Comparison of ENCODE assay signal across 10 cellular contexts in genomic region chr14:75299064-75299463, GRCh38.
A peak's percentile ranks its signal among the peaks of the same experiment; 100 is the strongest.
DNase-seq lines count a peak whose midpoint lies in the region; ATAC-seq and TF ChIP-seq lines count a peak whose summit lies in the region.
"Had no signal": no experiment of that assay in that cellular context is flagged by ENCODE, and none has a peak within 500 bp of the region (broad histone marks: within the 10 kb centered on the region; RNA-seq: fewer than 3 reads in every experiment).

No MANE protein-coding gene starts in this region.

- TF ChIP-seq CTCF in epithelial cell of esophagus (IDR thresholded peaks at IDR 0.05; ENCODE audit: insufficient read depth, low read depth, low read length, missing control alignments), result no peak

- DNase-seq in OCI-M1 (lab: John Stamatoyannopoulos, UW), result peak; percentile 59
- peak; percentile 91 for DNase-seq in epithelial cell of esophagus (ENCODE audit: low read depth)
- no peak for DNase-seq in activated naive CD4-positive, alpha-beta T cell treated with Interleukin-2 at 50 U/mL for 16 hours
- DNase-seq in RKO (ENCODE audit: low spot score), result no peak
- no peak for DNase-seq in NCI-H524 treated with DMSO at 0.1 percent for 48 hours (lab: John Stamatoyannopoulos, UW)
- DNase-seq: NK-92 treated with Interleukin-12 subunit alpha and Interleukin-12 subunit beta, amount 100 ng/mL, for 24 hours had no signal

- peaks cover 17% of the 10 kb centered on the region for H3K4me1 ChIP-seq in ACC112 (ENCODE audit: control insufficient read depth, insufficient read depth, low read length, unreplicated experiment)
- peaks cover 26 to 39% of the 10 kb centered on the region in 2 donors for H3K4me1 ChIP-seq in mucosa of rectum (ENCODE audit: control insufficient read depth in 2 of 2, insufficient read depth in 2 of 2, low read length in 2 of 2)

- H3K36me3 ChIP-seq in ACC112 (ENCODE audit: insufficient read depth, low read length) (no peaks in the 10 kb centered on the region), mucosa of rectum (ENCODE audit: control insufficient read depth in 2 of 2, insufficient read depth in 2 of 2, low read length in 2 of 2) (no peaks in the 10 kb centered on the region)

- peak overlapping the region; percentile 14; the same call in 1 of the 2 replicates for H3K27ac ChIP-seq in ACC112 (ENCODE audit: low read depth, low read length)
- H3K27ac ChIP-seq in mucosa of rectum (ENCODE audit: low read depth in 2 of 2, low read length in 2 of 2), result peak overlapping the region; percentile 46 to 76

- no peaks in the 10 kb centered on the region for H3K9me3 ChIP-seq in mucosa of rectum (ENCODE audit: control insufficient read depth in 2 of 2, low read length in 2 of 2)
- H3K9me3 ChIP-seq: mucosa of descending colon had no signal

- H3K27me3 ChIP-seq in ACC112 (ENCODE audit: insufficient read depth, low read length), result no peaks in the 10 kb centered on the region
- H3K27me3 ChIP-seq in mucosa of rectum (ENCODE audit: control insufficient read depth in 2 of 2, insufficient read depth in 2 of 2, low read length in 2 of 2), result no peaks in the 10 kb centered on the region

- no peaks in the 10 kb centered on the region for H3K79me2 ChIP-seq in ACC112 (ENCODE audit: control insufficient read depth, insufficient read depth, low read length, unreplicated experiment)

- H3K9ac ChIP-seq in mucosa of rectum (ENCODE audit: low read depth in 1 of 2, low read length in 2 of 2), result peak overlapping the region in 1 of 2 donors; percentile 12

- no peak for ATAC-seq in GM19397 (IDR thresholded peaks at IDR 0.05; ENCODE audit: unreplicated experiment)
- ATAC-seq: mucosa of descending colon had no signal

- H3K4me3 ChIP-seq in ACC112 (ENCODE audit: low read depth, low read length) (no peak overlapping the region), epithelial cell of esophagus (ENCODE audit: low read length) (peak overlapping the region; percentile 2), mucosa of rectum (ENCODE audit: low read length in 2 of 2) (no peak overlapping the region)
- H3K4me3 ChIP-seq: mucosa of descending colon had no signal

- H2AFZ ChIP-seq in ACC112 (ENCODE audit: low read length, unreplicated experiment), result peak overlapping the region; percentile 47

Comparison
In these comparisons a context has a peak if more than half of its experiments do, and no peak if none do; other contexts are left out.
1. DNase-seq: peak in OCI-M1 (single experiment) and epithelial cell of esophagus (single experiment); none in activated naive CD4-positive, alpha-beta T cell treated with Interleukin-2 at 50 U/mL for 16 hours (single experiment), RKO (single experiment) and NCI-H524 treated with DMSO at 0.1 percent for 48 hours (single experiment).